Comparison of ENCODE assay signal across 7 cellular contexts in the genomic region with DNA sequence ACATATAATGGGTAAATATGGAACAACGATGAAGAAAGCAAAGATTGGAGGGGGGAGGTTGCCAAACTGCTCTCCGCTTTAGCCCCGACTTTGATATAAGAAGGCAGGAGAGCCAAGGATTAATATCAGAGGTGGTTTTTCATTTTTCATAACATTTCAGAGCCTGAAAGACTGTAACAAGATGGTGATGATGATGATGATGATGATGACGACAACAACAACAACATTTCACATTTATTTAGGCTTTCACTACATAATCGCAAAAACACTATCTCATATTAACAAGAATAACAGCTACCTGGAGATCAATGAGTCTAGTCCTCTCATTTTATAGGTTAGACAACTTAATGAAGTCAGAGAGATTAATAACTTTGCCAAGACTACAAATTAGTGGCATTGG.
"Had no signal": no experiment of that assay in that cellular context is flagged by ENCODE, and none has a peak within 500 bp of the region (broad histone marks: within the 10 kb centered on the region; RNA-seq: fewer than 3 reads in every experiment).

No MANE protein-coding gene starts in this region.

- FAIRE-seq: GM12878, GM12891, GM12892, GM18507, GM19239 had no signal

- DNase-seq: GDM1, GF-D8 had no signal

- H3K4me3 ChIP-seq: GM12878 had no signal

- ATAC-seq: GM12878 had no signal
